Comparison of ENCODE assay signal across 19 cellular contexts in genomic region chr1:234884701-234885100, GRCh38.
A peak's percentile ranks its signal among the peaks of the same experiment; 100 is the strongest.
DNase-seq lines count a peak whose midpoint lies in the region; ATAC-seq and TF ChIP-seq lines count a peak whose summit lies in the region.
"Had no signal": no experiment of that assay in that cellular context is flagged by ENCODE, and none has a peak within 500 bp of the region (broad histone marks: within the 10 kb centered on the region; RNA-seq: fewer than 3 reads in every experiment).

No MANE protein-coding gene starts in this region.

- intact Hi-C loops in psoas muscle (cut with DNase I) = loop anchor here (5.0 kb wide), 4 partner anchors 88 to 387 kb away; partner anchors contain the start of gene IRF2BP2 (in 1 of the 2)

- H3K27ac ChIP-seq in right atrium auricular region (peak overlapping the region; percentile 90 to 96), psoas muscle (peak overlapping the region; percentile 97)

- H3K36me3 ChIP-seq in right atrium auricular region (no peaks in the 10 kb centered on the region), psoas muscle (ENCODE audit: insufficient read depth in 1 of 2, low read depth in 1 of 2) (no peaks in the 10 kb centered on the region)

- POLR2A ChIA-PET in GM10248 (lab: Yijun Ruan, JAX) = no interaction called here

- peak; percentile 59 for DNase-seq in activated effector memory CD4-positive, alpha-beta T cell treated with anti-CD3 and anti-CD28 coated beads, Interleukin-2, amount 50 U/mL, for 16 hours
- no peak for DNase-seq in activated effector memory CD4-positive, alpha-beta T cell treated with Interleukin-2 at 50 U/mL for 16 hours
- DNase-seq in GM10248 (ENCODE audit: extremely low spot score) = no peak
- no peak for DNase-seq in right atrium auricular region (ENCODE audit: low spot score)
- no peak for DNase-seq in psoas muscle
- no peak for DNase-seq in NK-92 treated with Interleukin-12 subunit alpha and Interleukin-12 subunit beta, amount 100 ng/mL, for 24 hours (lab: John Stamatoyannopoulos, UW)
- DNase-seq in activated CD8-positive, alpha-beta memory T cell treated with anti-CD3 and anti-CD28 coated beads for 24 hours = no peak
- DNase-seq: 8988T, DMS79 treated with DMSO at 0.1 percent for 48 hours, KBM-7, MV-4-11, NCI-H1417, NCI-H187 treated with DMSO at 0.1 percent for 48 hours, NCI-H446, NCI-H748 treated with DMSO at 0.1 percent for 48 hours, SHP77 had no signal

- no peaks in the 10 kb centered on the region for H3K27me3 ChIP-seq in right atrium auricular region
- no peaks in the 10 kb centered on the region for H3K27me3 ChIP-seq in psoas muscle (ENCODE audit: insufficient read depth in 3 of 3, low read length in 2 of 3)

- H3K4me3 ChIP-seq in right atrium auricular region (no peak overlapping the region), psoas muscle (no peak overlapping the region)
- H3K4me3 ChIP-seq: GM12878, GM23338 had no signal

- ATAC-seq in psoas muscle (no peak), HG02571 (IDR thresholded peaks at IDR 0.05; ENCODE audit: unreplicated experiment) (no peak)
- ATAC-seq: GM12878, GM23338 had no signal

- H3K9me3 ChIP-seq in right atrium auricular region (no peaks in the 10 kb centered on the region), psoas muscle (no peaks in the 10 kb centered on the region)

- peak; percentile 0 for TF ChIP-seq CTCF in GM10248 (IDR thresholded peaks at IDR 0.05; ENCODE audit: control extremely low read depth, extremely low read depth, low read depth, missing control alignments)
- TF ChIP-seq CTCF in right atrium auricular region (IDR thresholded peaks at IDR 0.05) = no peak
- TF ChIP-seq CTCF in psoas muscle (IDR thresholded peaks at IDR 0.05) = no peak

- H3K4me1 ChIP-seq in right atrium auricular region (peaks cover 0 to 37% of the 10 kb centered on the region in 2 donors), psoas muscle (peaks cover 35% of the 10 kb centered on the region)

- CTCF ChIA-PET in GM10248 (lab: Yijun Ruan, JAX) = interaction anchor here (1.2 kb wide), 1 partner anchor 228 kb away, joined by 3 read pairs; no protein-coding TSS in a partner anchor
